Comparison of ENCODE assay signal across 14 cellular contexts in genomic region chr12:19882418-19882817, GRCh38.
"Had no signal": no experiment of that assay in that cellular context is flagged by ENCODE, and none has a peak within 500 bp of the region (broad histone marks: within the 10 kb centered on the region; RNA-seq: fewer than 3 reads in every experiment).

No MANE protein-coding gene starts in this region.

- H3K36me3 ChIP-seq: ovary, upper lobe of right lung, WERI-Rb-1 had no signal

- H3K9me3 ChIP-seq: ovary, upper lobe of right lung had no signal

- H3K27ac ChIP-seq: ovary, upper lobe of right lung, WERI-Rb-1 had no signal

- DNase-seq: activated CD4-positive, alpha-beta memory T cell treated with anti-CD3 and anti-CD28 coated beads for 36 hours; activated CD8-positive, alpha-beta memory T cell treated with anti-CD3 and anti-CD28 coated beads, Interleukin-2, amount 10 ng/mL, durations not matched to agents 7 days and 5 days; activated naive CD4-positive, alpha-beta T cell treated with anti-CD3 and anti-CD28 coated beads, Interleukin-2, amount 50 U/mL, for 16 hours; activated T-cell treated with anti-CD3 and anti-CD28 coated beads, Interleukin-2, amount 50 U/mL, for 1 hour; caudate nucleus; left cardiac atrium; naive thymus-derived CD4-positive, alpha-beta T cell; ovary; stimulated activated CD4-positive, alpha-beta T cell treated with anti-CD3 and anti-CD28 coated beads, Interleukin-2, amount 100 ng/mL, for 48 hours; stimulated activated naive B cell treated with anti-CD40 and anti-IgM and Interleukin-4, amounts not matched to agents 10 μg/mL and 1 μg/mL and 100 μg/mL, for 72 hours; substantia nigra; T-helper 17 cell; upper lobe of right lung; WERI-Rb-1 had no signal

- H3K4me3 ChIP-seq: ovary, upper lobe of right lung had no signal

- H3K27me3 ChIP-seq: ovary, upper lobe of right lung had no signal
